ENCODE assay signal across 24 cellular contexts in genomic region chr6:130611366-130611765, GRCh38.
"Had no signal": no experiment of that assay in that cellular context is flagged by ENCODE, and none has a peak within 500 bp of the region (broad histone marks: within the 10 kb centered on the region; RNA-seq: fewer than 3 reads in every experiment).

No MANE protein-coding gene starts in this region.

- H3K27me3 Mint-ChIP-seq: activated CD4-positive, alpha-beta memory T cell treated with anti-CD3 and anti-CD28 coated beads for 36 hours; activated naive CD4-positive, alpha-beta T cell treated with anti-CD3 and anti-CD28 coated beads, Interleukin-2, amount 10 ng/mL, durations not matched to agents 7 days and 5 days; activated naive CD8-positive, alpha-beta T cell treated with anti-CD3 and anti-CD28 coated beads, Interleukin-2, amount 10 ng/mL, durations not matched to agents 7 days and 5 days; central memory CD8-positive, alpha-beta T cell; T-helper 17 cell had no signal

- H3K9me3 Mint-ChIP-seq: activated CD4-positive, alpha-beta memory T cell treated with anti-CD3 and anti-CD28 coated beads for 36 hours; activated naive CD4-positive, alpha-beta T cell treated with anti-CD3 and anti-CD28 coated beads, Interleukin-2, amount 10 ng/mL, durations not matched to agents 7 days and 5 days; activated T-helper 2 cell treated with anti-CD3 and anti-CD28 coated beads, Interferon-gamma antibody, Interleukin-2, Interleukin-4, amounts not matched to agents 10 μg/mL and 5 μg/mL and 100 μg/mL, durations not matched to agents 14 hours and 24 hours and 36 hours; central memory CD8-positive, alpha-beta T cell had no signal

- H3K4me3 ChIP-seq: K562 had no signal

- H3K36me3 Mint-ChIP-seq: activated CD4-positive, alpha-beta memory T cell treated with anti-CD3 and anti-CD28 coated beads for 36 hours; WTC11 had no signal

- DNase-seq: activated CD4-positive, alpha-beta memory T cell treated with anti-CD3 and anti-CD28 coated beads for 36 hours; activated CD4-positive, alpha-beta T cell treated with anti-CD3 and anti-CD28 coated beads, Interleukin-2, amount 10 ng/mL, durations not matched to agents 7 days and 5 days; activated CD4-positive, CD25-positive, alpha-beta regulatory T cell treated with anti-CD3 and anti-CD28 coated beads, Interleukin-2, amount 50 U/mL, for 72 hours; activated CD8-positive, alpha-beta memory T cell treated with anti-CD3 and anti-CD28 coated beads for 24 hours; activated gamma-delta T cell treated with Interleukin-2 at 50 U/mL for 16 hours; activated naive CD4-positive, alpha-beta T cell treated with anti-CD3 and anti-CD28 coated beads, Interleukin-2, amount 10 ng/mL, durations not matched to agents 7 days and 5 days; activated naive CD8-positive, alpha-beta T cell treated with anti-CD3 and anti-CD28 coated beads, Interleukin-2, amount 10 ng/mL, durations not matched to agents 7 days and 5 days; activated T-cell treated with anti-CD3 and anti-CD28 coated beads, Interleukin-2, amount 50 U/mL, for 48 hours; aorta; Karpas-422; NCI-H1105 treated with DMSO at 0.1 percent for 48 hours; NCI-H1436 treated with DMSO at 0.1 percent for 48 hours; NCI-H187; NCI-H2081; NCI-H524; PC-3; SHP77; T-helper 17 cell; T-helper 9 cell had no signal

- H3K27ac Mint-ChIP-seq: activated CD4-positive, alpha-beta memory T cell treated with anti-CD3 and anti-CD28 coated beads for 36 hours; activated CD4-positive, alpha-beta T cell treated with anti-CD3 and anti-CD28 coated beads, Interleukin-2, amount 10 ng/mL, durations not matched to agents 7 days and 5 days; activated naive CD4-positive, alpha-beta T cell treated with anti-CD3 and anti-CD28 coated beads, Interleukin-2, amount 10 ng/mL, durations not matched to agents 7 days and 5 days; activated naive CD8-positive, alpha-beta T cell treated with anti-CD3 and anti-CD28 coated beads, Interleukin-2, amount 10 ng/mL, durations not matched to agents 7 days and 5 days; activated T-helper 2 cell treated with anti-CD3 and anti-CD28 coated beads, Interferon-gamma antibody, Interleukin-2, Interleukin-4, amounts not matched to agents 10 μg/mL and 5 μg/mL and 100 μg/mL, durations not matched to agents 14 hours and 24 hours and 36 hours; T-helper 17 cell; WTC11 had no signal

- H3K4me3 Mint-ChIP-seq: activated CD4-positive, alpha-beta memory T cell treated with anti-CD3 and anti-CD28 coated beads for 36 hours; activated CD4-positive, alpha-beta T cell treated with anti-CD3 and anti-CD28 coated beads, Interleukin-2, amount 10 ng/mL, durations not matched to agents 7 days and 5 days; activated naive CD4-positive, alpha-beta T cell treated with anti-CD3 and anti-CD28 coated beads, Interleukin-2, amount 10 ng/mL, durations not matched to agents 7 days and 5 days; activated naive CD8-positive, alpha-beta T cell treated with anti-CD3 and anti-CD28 coated beads, Interleukin-2, amount 10 ng/mL, durations not matched to agents 7 days and 5 days; central memory CD8-positive, alpha-beta T cell; T-helper 17 cell; WTC11 had no signal

- ATAC-seq: K562, PC-3, T-helper 17 cell, WTC11 had no signal

- FAIRE-seq: K562, RCC 7860 had no signal

- H3K4me1 Mint-ChIP-seq: activated CD4-positive, alpha-beta T cell treated with anti-CD3 and anti-CD28 coated beads, Interleukin-2, amount 10 ng/mL, durations not matched to agents 7 days and 5 days; activated naive CD4-positive, alpha-beta T cell treated with anti-CD3 and anti-CD28 coated beads, Interleukin-2, amount 10 ng/mL, durations not matched to agents 7 days and 5 days had no signal
